In genomic region chr1:59462942-59463341, GRCh38 we compare ENCODE assay signal across 2 cellular contexts.
DNase-seq lines count a peak whose midpoint lies in the region; ATAC-seq, FAIRE-seq and TF ChIP-seq lines count a peak whose summit lies in the region.
"Not testable (repeated sequence)": the region's sequence is repeated elsewhere in the genome, so short reads cannot be mapped to it uniquely, and the experiment has no call there.

No MANE protein-coding gene starts in this region.

- H3K4me2 ChIP-seq in K562 (ENCODE audit: insufficient read depth, low read length): not testable (repeated sequence)

- not testable (repeated sequence) for FAIRE-seq in K562 (lab: Jason Lieb, UNC)

- intact Hi-C loops in K562 (cut with micrococcal nuclease): not testable (repeated sequence)

- TF ChIP-seq CTCF in HEK293 (tag by site-specific recombination; IDR thresholded peaks at IDR 0.05); K562 (IDR thresholded peaks at IDR 0.05 in 2 of 3, conservative IDR thresholded peaks at IDR 0.05 in 1 of 3; ENCODE audit: insufficient read depth in 2 of 3, low read depth in 1 of 3, low read length in 3 of 3): not testable (repeated sequence)

- not testable (repeated sequence) for H3K9ac ChIP-seq in K562 (ENCODE audit: insufficient read depth in 1 of 2, low read depth in 2 of 2, low read length in 2 of 2)

- not testable (repeated sequence) for H3K27me3 ChIP-seq in K562 (ENCODE audit: control insufficient read depth in 2 of 2, insufficient read depth in 2 of 2, low read length in 2 of 2)

- ATAC-seq in K562: not testable (repeated sequence)

- TF ChIP-seq POLR2A in K562 (conservative IDR thresholded peaks at IDR 0.05): not testable (repeated sequence)

- not testable (repeated sequence) for BruUV-seq in K562 (replicated peaks; lab: Mats Ljungman, UMichigan)

- H3K9me1 ChIP-seq in K562 (ENCODE audit: control insufficient read depth, insufficient read depth, low read length): not testable (repeated sequence)

- H3K4me1 ChIP-seq in HEK293 (ENCODE audit: control insufficient read depth, insufficient read depth, low read length); K562 (replicated peaks in 1 of 2; ENCODE audit: control insufficient read depth in 2 of 2, insufficient read depth in 2 of 2, low read length in 2 of 2): not testable (repeated sequence)

- H3K9me3 ChIP-seq in HEK293 (ENCODE audit: control insufficient read depth, insufficient read depth, low read depth, low read length); K562 (replicated peaks; ENCODE audit: control insufficient read depth, insufficient read depth, low read depth, low read length): not testable (repeated sequence)

- not testable (repeated sequence) for DNase-seq in K562 (ENCODE audit: extremely low read depth in 1 of 4, low spot score in 3 of 4)

- in situ Hi-C loops in K562 (cut with MboI): not testable (repeated sequence)

- not testable (repeated sequence) for TF ChIP-seq EP300 in K562 (IDR thresholded peaks at IDR 0.05; ENCODE audit: low read length)

- POLR2A ChIA-PET in HEK293 (lab: Yijun Ruan, JAX); K562 (lab: Yijun Ruan, JAX): not testable (repeated sequence)

- H3K27ac ChIP-seq in HEK293 (ENCODE audit: extremely low read depth, low read depth, low read length); K562 (ENCODE audit: extremely low read depth, low read depth, low read length): not testable (repeated sequence)

- CTCF ChIA-PET in HEK293 (lab: Yijun Ruan, JAX); K562 (lab: Yijun Ruan, JAX; ENCODE audit: low intra/inter-chr PET ratio): not testable (repeated sequence)

- TF ChIP-seq RAD21 in K562 (CRISPR knock-in tag; conservative IDR thresholded peaks at IDR 0.05 in 1 of 2, IDR thresholded peaks at IDR 0.05 in 1 of 2): not testable (repeated sequence)

- H2AFZ ChIP-seq in K562 (ENCODE audit: low read depth, low read length): not testable (repeated sequence)

- not testable (repeated sequence) for H3K4me3 ChIP-seq in HEK293 (ENCODE audit: low read depth, low read length); K562

- H3K36me3 ChIP-seq in HEK293 (ENCODE audit: control insufficient read depth in 2 of 2, insufficient read depth in 1 of 2, low read length in 2 of 2); K562 (ENCODE audit: control insufficient read depth, insufficient read depth, low read length): not testable (repeated sequence)

- 9% methylated on average over 2 of the region's 2 CpGs for WGBS in K562 (ENCODE audit: insufficient coverage, low coverage, missing lambda C conversion rate)

- H3K79me2 ChIP-seq in K562 (ENCODE audit: control insufficient read depth, insufficient read depth, low read length): not testable (repeated sequence)

- not testable (repeated sequence) for H4K20me1 ChIP-seq in K562 (replicated peaks; ENCODE audit: control insufficient read depth, insufficient read depth, low read length)

TF ChIP-seq in HEK293, 187 proteins besides CTCF, POLR2A, EP300 and RAD21:
- peak; percentile 79 for TF ChIP-seq ZNF146 (tag by site-specific recombination; IDR thresholded peaks at IDR 0.05)

TF ChIP-seq in K562, 482 proteins besides CTCF, POLR2A, EP300 and RAD21:
- TF ChIP-seq ZNF146 (CRISPR knock-in tag; IDR thresholded peaks at IDR 0.05; ENCODE audit: unreplicated experiment): peak; percentile 51
